ENCODE assay signal across 16 cellular contexts in the genomic region with DNA sequence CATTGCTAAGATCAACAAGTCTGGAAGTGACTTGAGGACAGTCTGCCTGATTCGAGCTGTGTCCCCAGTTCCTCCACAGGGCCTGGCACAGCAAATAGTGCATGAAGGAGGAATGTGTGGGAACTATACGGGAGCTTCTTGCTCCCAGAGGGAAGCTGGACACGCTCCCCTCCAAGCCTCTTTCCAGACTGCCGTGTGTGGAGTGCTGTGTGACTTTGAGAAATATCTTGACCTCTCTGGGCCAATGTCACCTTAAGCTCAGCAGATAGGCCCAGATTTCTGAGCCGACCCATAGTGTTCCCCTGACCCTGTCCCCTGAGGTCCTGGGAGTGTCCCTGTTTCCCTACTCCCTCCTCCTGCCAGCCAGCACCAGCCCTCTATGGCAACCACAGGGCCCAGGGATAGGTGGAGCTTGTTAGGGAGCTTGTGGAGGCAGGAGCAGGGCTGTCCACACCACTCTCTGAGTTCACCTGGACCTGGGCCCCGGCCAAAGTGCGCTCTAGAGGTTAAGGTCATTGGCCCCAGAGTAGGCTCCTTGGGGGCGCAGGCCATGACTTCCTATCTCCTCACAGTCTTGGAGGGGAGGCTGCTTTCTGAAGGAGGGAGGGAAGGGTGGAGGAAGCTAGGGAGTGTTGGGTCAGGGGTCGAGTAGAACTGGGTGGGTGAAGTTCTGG. TPM values are rescaled to one million over a fixed set of nuclear protein-coding genes. Genes with fewer than 3 reads are reported as not detected.
DNase-seq lines count a peak whose midpoint lies in the region; ATAC-seq and TF ChIP-seq lines count a peak whose summit lies in the region.
"Had no signal": no experiment of that assay in that cellular context is flagged by ENCODE, and none has a peak within 500 bp of the region (broad histone marks: within the 10 kb centered on the region; RNA-seq: fewer than 3 reads in every experiment).

No MANE protein-coding gene starts in this region.

- H3K4me1 Mint-ChIP-seq in memory B cell: peaks cover 13% of the 10 kb centered on the region

- no peaks in the 10 kb centered on the region for H3K9me3 ChIP-seq in suprapubic skin
- no peaks in the 10 kb centered on the region for H3K9me3 ChIP-seq in left ventricle myocardium inferior (replicated peaks)
- H3K9me3 ChIP-seq: SJSA1 had no signal

- WGBS in suprapubic skin: 62% methylated on average over 7 of the region's 9 CpGs

- no peak for TF ChIP-seq POLR2A in suprapubic skin (IDR thresholded peaks at IDR 0.05)

- intact Hi-C loops in left ventricle myocardium inferior (cut with micrococcal nuclease): loop anchor here (5.0 kb wide), 1 partner anchor 112 kb away; the partner anchor contains the start of gene RSKR

- H3K27ac Mint-ChIP-seq in memory B cell: peak overlapping the region; percentile 73

- H3K4me3 ChIP-seq in GM08714 (ENCODE audit: low read length): peak overlapping the region; percentile 36; the same call in 1 of the 2 replicates
- no peak overlapping the region for H3K4me3 ChIP-seq in suprapubic skin
- no peak overlapping the region for H3K4me3 ChIP-seq in left ventricle myocardium inferior
- H3K4me3 ChIP-seq: SJSA1 had no signal

- H3K4me1 ChIP-seq in suprapubic skin (peaks cover 63% of the 10 kb centered on the region), left ventricle myocardium inferior (peaks cover 8% of the 10 kb centered on the region)
- H3K4me1 ChIP-seq: SJSA1 had no signal

- no peak for TF ChIP-seq EP300 in suprapubic skin (IDR thresholded peaks at IDR 0.05)

- H3K27me3 Mint-ChIP-seq in memory B cell: peaks cover under 1% of the 10 kb centered on the region

- no peak overlapping the region for H3K4me3 Mint-ChIP-seq in memory B cell
- H3K4me3 Mint-ChIP-seq: H9 had no signal

- no peaks in the 10 kb centered on the region for H3K36me3 Mint-ChIP-seq in memory B cell
- H3K36me3 Mint-ChIP-seq: IgD-negative memory B cell had no signal

- DNase-seq in memory B cell (ENCODE audit: low spot score in 2 of 2) (no peak), suprapubic skin (ENCODE audit: low spot score in 2 of 2) (no peak), left ventricle myocardium inferior (no peak), NCI-H1436 (lab: John Stamatoyannopoulos, UW) (no peak)
- DNase-seq: GF-D8, H9, NCI-H187 treated with DMSO at 0.1 percent for 48 hours, SW 1271 had no signal

- H3K9me3 Mint-ChIP-seq in memory B cell: no peaks in the 10 kb centered on the region
- H3K9me3 Mint-ChIP-seq: H9, IgD-negative memory B cell had no signal

- no peak for TF ChIP-seq CTCF in VCaP (conservative IDR thresholded peaks at IDR 0.05)
- no peak for TF ChIP-seq CTCF in suprapubic skin (IDR thresholded peaks at IDR 0.05)
- TF ChIP-seq CTCF in left ventricle myocardium inferior (IDR thresholded peaks at IDR 0.05; ENCODE audit: borderline replicate concordance): no peak

- ATAC-seq in memory B cell (ENCODE audit: low read depth) (no peak), GM18867 (IDR thresholded peaks at IDR 0.05; ENCODE audit: unreplicated experiment) (no peak)

- H3K27ac ChIP-seq in VCaP (peak overlapping the region; percentile 98), suprapubic skin (peak overlapping the region; percentile 2), left ventricle myocardium inferior (replicated peaks) (no peak overlapping the region)
- H3K27ac ChIP-seq: SJSA1 had no signal

- peaks cover 2% of the 10 kb centered on the region for H3K27me3 ChIP-seq in suprapubic skin
- peaks cover 39% of the 10 kb centered on the region for H3K27me3 ChIP-seq in left ventricle myocardium inferior (ENCODE audit: low read depth)

- no peaks in the 10 kb centered on the region for H3K36me3 ChIP-seq in suprapubic skin
- H3K36me3 ChIP-seq in left ventricle myocardium inferior: no peaks in the 10 kb centered on the region
- H3K36me3 ChIP-seq: SJSA1 had no signal

RNA-seq across cellular contexts. Expression of gene FOXN1, which starts 6.3 kb away (rescaled TPM):
- total RNA-seq in suprapubic skin (10 to 100 TPM; 37.4 to 48.3 (median 38.3) TPM), left ventricle myocardium inferior (not detected)
- total RNA-seq: Daoy, H9, HT1080, NCI-H460, SJSA1 had no signal

RNA-seq across cellular contexts. Expression of gene SLC13A2, which starts 26.4 kb away (rescaled TPM):
- total RNA-seq in suprapubic skin (10 to 100 TPM in 3 of 4 donors, 1 to 10 TPM in 1; 9.7 to 22.0 (median 14.8) TPM), left ventricle myocardium inferior (not detected)
- total RNA-seq: Daoy, H9, HT1080, NCI-H460, SJSA1 had no signal

RNA-seq across cellular contexts. Expression of gene UNC119, which starts 52.6 kb away (rescaled TPM):
- total RNA-seq in suprapubic skin (10 to 100 TPM; 29.0 to 36.2 (median 32.6) TPM), left ventricle myocardium inferior (22.5 TPM)

Comparison
In these comparisons a context has a peak if more than half of its experiments do, and no peak if none do; other contexts are left out.
1. RNA of gene FOXN1, which starts 6.3 kb away (total RNA-seq): 37.4 to 48.3 TPM in suprapubic skin; not detected in left ventricle myocardium inferior (single experiment); every median in the first group is over 10 times any median in the second.
2. RNA of gene SLC13A2, which starts 26.4 kb away (total RNA-seq): 9.7 to 22.0 TPM in suprapubic skin; not detected in left ventricle myocardium inferior (single experiment); every median in the first group is over 10 times any median in the second.